In genomic region chr18:58310517-58310916, GRCh38 we compare ENCODE assay signal across 8 cellular contexts.
A peak's percentile ranks its signal among the peaks of the same experiment; 100 is the strongest.
DNase-seq lines count a peak whose midpoint lies in the region; ATAC-seq and TF ChIP-seq lines count a peak whose summit lies in the region.

No MANE protein-coding gene starts in this region.

- TF ChIP-seq POLR2A in upper lobe of left lung (IDR thresholded peaks at IDR 0.05) (peak in 1 of 4 donors; percentile 72), uterus (IDR thresholded peaks at IDR 0.05) (no peak)

- H3K27ac ChIP-seq in lung (ENCODE audit: low read depth in 1 of 2, low read length in 1 of 2) (peak overlapping the region; percentile 75 to 84), upper lobe of left lung (peak overlapping the region; percentile 53 to 80 (median 76)), uterus (no peak overlapping the region)

- DNase-seq in Right ventricle myocardium inferior (ENCODE audit: missing footprints) (no peak), cardiac septum (ENCODE audit: low spot score) (no peak), lung (ENCODE audit: low spot score) (peak; percentile 90), upper lobe of left lung (peak; percentile 52 to 92), uterus (no peak), T1000 (lab: John Stamatoyannopoulos, UW) (no peak)
- peak; percentile 52 for DNase-seq in activated naive CD4-positive, alpha-beta T cell treated with anti-CD3 and anti-CD28 coated beads, Interleukin-2, amount 50 U/mL, for 16 hours

- H3K36me3 ChIP-seq in lung (ENCODE audit: control insufficient read depth in 2 of 2, insufficient read depth in 2 of 2, low read length in 2 of 2), result no peaks in the 10 kb centered on the region
- no peaks in the 10 kb centered on the region for H3K36me3 ChIP-seq in upper lobe of left lung
- no peaks in the 10 kb centered on the region for H3K36me3 ChIP-seq in uterus

- TF ChIP-seq CTCF in lung (IDR thresholded peaks at IDR 0.05; ENCODE audit: control extremely low read depth, extremely low read depth) (no peak), upper lobe of left lung (IDR thresholded peaks at IDR 0.05) (no peak), uterus (IDR thresholded peaks at IDR 0.05) (no peak)

- H3K4me1 ChIP-seq in lung (ENCODE audit: control insufficient read depth in 2 of 2, insufficient read depth in 2 of 2, low read length in 2 of 2) (peaks cover 12 to 19% of the 10 kb centered on the region in 2 donors), upper lobe of left lung (peaks cover 43 to 56% (median 45%) of the 10 kb centered on the region in 4 donors), uterus (no peaks in the 10 kb centered on the region)

- H3K9me3 ChIP-seq in lung (ENCODE audit: control insufficient read depth in 2 of 2, insufficient read depth in 1 of 2, low read length in 1 of 2), result peaks cover 1 to 4% of the 10 kb centered on the region in 2 donors
- H3K9me3 ChIP-seq in upper lobe of left lung, result peaks cover 0 to 6% (median 5%) of the 10 kb centered on the region in 4 donors
- no peaks in the 10 kb centered on the region for H3K9me3 ChIP-seq in uterus

- no peak overlapping the region for H3K4me3 ChIP-seq in lung
- H3K4me3 ChIP-seq in upper lobe of left lung, result no peak overlapping the region
- H3K4me3 ChIP-seq in uterus, result no peak overlapping the region

- 37 to 52% methylated on average over 7 of the region's 7 CpGs for WGBS in lung, 2 donors
- 44 to 51% methylated on average over 7 of the region's 7 CpGs for WGBS in upper lobe of left lung, 2 donors

- peak in 3 of 4 donors; percentile 94 to 100 (median 96) for TF ChIP-seq EP300 in upper lobe of left lung (IDR thresholded peaks at IDR 0.05)

- peak; percentile 61 for ATAC-seq in Right ventricle myocardium inferior
- peak; percentile 75 for ATAC-seq in lung (ENCODE audit: insufficient read depth, low FRiP score)
- ATAC-seq in upper lobe of left lung (ENCODE audit: low FRiP score in 2 of 2), result peak; percentile 59 to 93
- ATAC-seq in HG02571 (IDR thresholded peaks at IDR 0.05; ENCODE audit: unreplicated experiment), result no peak

- intact Hi-C loops in Right ventricle myocardium inferior (cut with DNase I), result loop anchor here (2.0 kb wide), 1 partner anchor 48 kb away; no protein-coding TSS in a partner anchor
- intact Hi-C loops in cardiac septum (cut with DNase I), result no loop called here
- intact Hi-C loops in uterus (cut with DNase I; ENCODE audit: low total_unique reads), result no loop called here

- H3K27me3 ChIP-seq in lung (ENCODE audit: control insufficient read depth, insufficient read depth) (no peaks in the 10 kb centered on the region), upper lobe of left lung (no peaks in the 10 kb centered on the region), uterus (no peaks in the 10 kb centered on the region)

Comparison
In these comparisons a context has a peak if more than half of its experiments do, and no peak if none do; other contexts are left out.
1. DNase-seq: peak in activated naive CD4-positive, alpha-beta T cell treated with anti-CD3 and anti-CD28 coated beads, Interleukin-2, amount 50 U/mL, for 16 hours (single experiment), lung (single experiment) and upper lobe of left lung (2 of 2); none in Right ventricle myocardium inferior (single experiment), cardiac septum (single experiment), uterus (0 of 2) and T1000 (single experiment).
2. H3K27ac ChIP-seq: peak in lung (2 of 2) and upper lobe of left lung (4 of 4); none in uterus (0 of 2).